1 cellular context compared by ENCODE assay signal in genomic region chr5:2093859-2094615, GRCh38.
TF ChIP-seq lines count a peak whose summit lies in the region.

No MANE protein-coding gene starts in this region.

TF ChIP-seq in K562, 482 proteins besides CTCF, POLR2A, EP300 and RAD21 (continued from another document):
- TF ChIP-seq, protein P1, sequence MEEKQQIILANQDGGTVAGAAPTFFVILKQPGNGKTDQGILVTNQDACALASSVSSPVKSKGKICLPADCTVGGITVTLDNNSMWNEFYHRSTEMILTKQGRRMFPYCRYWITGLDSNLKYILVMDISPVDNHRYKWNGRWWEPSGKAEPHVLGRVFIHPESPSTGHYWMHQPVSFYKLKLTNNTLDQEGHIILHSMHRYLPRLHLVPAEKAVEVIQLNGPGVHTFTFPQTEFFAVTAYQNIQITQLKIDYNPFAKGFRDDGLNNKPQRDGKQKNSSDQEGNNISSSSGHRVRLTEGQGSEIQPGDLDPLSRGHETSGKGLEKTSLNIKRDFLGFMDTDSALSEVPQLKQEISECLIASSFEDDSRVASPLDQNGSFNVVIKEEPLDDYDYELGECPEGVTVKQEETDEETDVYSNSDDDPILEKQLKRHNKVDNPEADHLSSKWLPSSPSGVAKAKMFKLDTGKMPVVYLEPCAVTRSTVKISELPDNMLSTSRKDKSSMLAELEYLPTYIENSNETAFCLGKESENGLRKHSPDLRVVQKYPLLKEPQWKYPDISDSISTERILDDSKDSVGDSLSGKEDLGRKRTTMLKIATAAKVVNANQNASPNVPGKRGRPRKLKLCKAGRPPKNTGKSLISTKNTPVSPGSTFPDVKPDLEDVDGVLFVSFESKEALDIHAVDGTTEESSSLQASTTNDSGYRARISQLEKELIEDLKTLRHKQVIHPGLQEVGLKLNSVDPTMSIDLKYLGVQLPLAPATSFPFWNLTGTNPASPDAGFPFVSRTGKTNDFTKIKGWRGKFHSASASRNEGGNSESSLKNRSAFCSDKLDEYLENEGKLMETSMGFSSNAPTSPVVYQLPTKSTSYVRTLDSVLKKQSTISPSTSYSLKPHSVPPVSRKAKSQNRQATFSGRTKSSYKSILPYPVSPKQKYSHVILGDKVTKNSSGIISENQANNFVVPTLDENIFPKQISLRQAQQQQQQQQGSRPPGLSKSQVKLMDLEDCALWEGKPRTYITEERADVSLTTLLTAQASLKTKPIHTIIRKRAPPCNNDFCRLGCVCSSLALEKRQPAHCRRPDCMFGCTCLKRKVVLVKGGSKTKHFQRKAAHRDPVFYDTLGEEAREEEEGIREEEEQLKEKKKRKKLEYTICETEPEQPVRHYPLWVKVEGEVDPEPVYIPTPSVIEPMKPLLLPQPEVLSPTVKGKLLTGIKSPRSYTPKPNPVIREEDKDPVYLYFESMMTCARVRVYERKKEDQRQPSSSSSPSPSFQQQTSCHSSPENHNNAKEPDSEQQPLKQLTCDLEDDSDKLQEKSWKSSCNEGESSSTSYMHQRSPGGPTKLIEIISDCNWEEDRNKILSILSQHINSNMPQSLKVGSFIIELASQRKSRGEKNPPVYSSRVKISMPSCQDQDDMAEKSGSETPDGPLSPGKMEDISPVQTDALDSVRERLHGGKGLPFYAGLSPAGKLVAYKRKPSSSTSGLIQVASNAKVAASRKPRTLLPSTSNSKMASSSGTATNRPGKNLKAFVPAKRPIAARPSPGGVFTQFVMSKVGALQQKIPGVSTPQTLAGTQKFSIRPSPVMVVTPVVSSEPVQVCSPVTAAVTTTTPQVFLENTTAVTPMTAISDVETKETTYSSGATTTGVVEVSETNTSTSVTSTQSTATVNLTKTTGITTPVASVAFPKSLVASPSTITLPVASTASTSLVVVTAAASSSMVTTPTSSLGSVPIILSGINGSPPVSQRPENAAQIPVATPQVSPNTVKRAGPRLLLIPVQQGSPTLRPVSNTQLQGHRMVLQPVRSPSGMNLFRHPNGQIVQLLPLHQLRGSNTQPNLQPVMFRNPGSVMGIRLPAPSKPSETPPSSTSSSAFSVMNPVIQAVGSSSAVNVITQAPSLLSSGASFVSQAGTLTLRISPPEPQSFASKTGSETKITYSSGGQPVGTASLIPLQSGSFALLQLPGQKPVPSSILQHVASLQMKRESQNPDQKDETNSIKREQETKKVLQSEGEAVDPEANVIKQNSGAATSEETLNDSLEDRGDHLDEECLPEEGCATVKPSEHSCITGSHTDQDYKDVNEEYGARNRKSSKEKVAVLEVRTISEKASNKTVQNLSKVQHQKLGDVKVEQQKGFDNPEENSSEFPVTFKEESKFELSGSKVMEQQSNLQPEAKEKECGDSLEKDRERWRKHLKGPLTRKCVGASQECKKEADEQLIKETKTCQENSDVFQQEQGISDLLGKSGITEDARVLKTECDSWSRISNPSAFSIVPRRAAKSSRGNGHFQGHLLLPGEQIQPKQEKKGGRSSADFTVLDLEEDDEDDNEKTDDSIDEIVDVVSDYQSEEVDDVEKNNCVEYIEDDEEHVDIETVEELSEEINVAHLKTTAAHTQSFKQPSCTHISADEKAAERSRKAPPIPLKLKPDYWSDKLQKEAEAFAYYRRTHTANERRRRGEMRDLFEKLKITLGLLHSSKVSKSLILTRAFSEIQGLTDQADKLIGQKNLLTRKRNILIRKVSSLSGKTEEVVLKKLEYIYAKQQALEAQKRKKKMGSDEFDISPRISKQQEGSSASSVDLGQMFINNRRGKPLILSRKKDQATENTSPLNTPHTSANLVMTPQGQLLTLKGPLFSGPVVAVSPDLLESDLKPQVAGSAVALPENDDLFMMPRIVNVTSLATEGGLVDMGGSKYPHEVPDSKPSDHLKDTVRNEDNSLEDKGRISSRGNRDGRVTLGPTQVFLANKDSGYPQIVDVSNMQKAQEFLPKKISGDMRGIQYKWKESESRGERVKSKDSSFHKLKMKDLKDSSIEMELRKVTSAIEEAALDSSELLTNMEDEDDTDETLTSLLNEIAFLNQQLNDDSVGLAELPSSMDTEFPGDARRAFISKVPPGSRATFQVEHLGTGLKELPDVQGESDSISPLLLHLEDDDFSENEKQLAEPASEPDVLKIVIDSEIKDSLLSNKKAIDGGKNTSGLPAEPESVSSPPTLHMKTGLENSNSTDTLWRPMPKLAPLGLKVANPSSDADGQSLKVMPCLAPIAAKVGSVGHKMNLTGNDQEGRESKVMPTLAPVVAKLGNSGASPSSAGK (IDR thresholded peaks at IDR 0.05): peak; percentile 81
- no peak for TF ChIP-seq POU5F1 (IDR thresholded peaks at IDR 0.05; ENCODE audit: borderline replicate concordance, low read depth, low read length, partially characterized antibody)
- TF ChIP-seq FOXA3 (CRISPR knock-in tag; conservative IDR thresholded peaks at IDR 0.05 in 1 of 2, IDR thresholded peaks at IDR 0.05 in 1 of 2): no peak
- no peak for TF ChIP-seq ZEB2 (IDR thresholded peaks at IDR 0.05)
- TF ChIP-seq E2F3 (CRISPR knock-in tag; IDR thresholded peaks at IDR 0.05): no peak
- peak; percentile 68 for TF ChIP-seq TFE3 (CRISPR knock-in tag; IDR thresholded peaks at IDR 0.05)
- no peak for TF ChIP-seq MCM7 (IDR thresholded peaks at IDR 0.05)
- peak; percentile 49; the same call in 1 of the 2 replicates for TF ChIP-seq USF1 (CRISPR knock-in tag; IDR thresholded peaks at IDR 0.05)
- no peak for TF ChIP-seq ELK3 (CRISPR knock-in tag; IDR thresholded peaks at IDR 0.05)
- TF ChIP-seq PHB2 (IDR thresholded peaks at IDR 0.05; ENCODE audit: low read depth): no peak
- no peak for TF ChIP-seq GATAD2A (IDR thresholded peaks at IDR 0.05)
- TF ChIP-seq L3MBTL2 (IDR thresholded peaks at IDR 0.05): peak; percentile 95
- no peak for TF ChIP-seq GTF2F1 (IDR thresholded peaks at IDR 0.05; ENCODE audit: low read depth, low read length)
- no peak for TF ChIP-seq BACH1 (tag; IDR thresholded peaks at IDR 0.05)
- no peak for TF ChIP-seq NCOA4 (IDR thresholded peaks at IDR 0.05; ENCODE audit: partially characterized antibody)
- no peak for TF ChIP-seq GTF2A2 (tag; IDR thresholded peaks at IDR 0.05)
- no peak for TF ChIP-seq SAP30 (IDR thresholded peaks at IDR 0.05; ENCODE audit: borderline replicate concordance, insufficient read depth, low read depth, low read length, poor library complexity, severe bottlenecking)
- TF ChIP-seq FOXK2 (conservative IDR thresholded peaks at IDR 0.05 in 1 of 2, IDR thresholded peaks at IDR 0.05 in 1 of 2; ENCODE audit: low read depth in 2 of 2): no peak
- no peak for TF ChIP-seq WHSC1 (IDR thresholded peaks at IDR 0.05; ENCODE audit: low read length)
- TF ChIP-seq RAD51 (IDR thresholded peaks at IDR 0.05; ENCODE audit: borderline replicate concordance, low read depth): peak; percentile 31; the same call in 1 of the 2 replicates
- no peak for TF ChIP-seq ZNF197 (CRISPR knock-in tag; IDR thresholded peaks at IDR 0.05; ENCODE audit: low read depth)
- TF ChIP-seq ARID1B (IDR thresholded peaks at IDR 0.05): no peak
- no peak for TF ChIP-seq CREB3 (tag; conservative IDR thresholded peaks at IDR 0.05; ENCODE audit: low read depth)
- no peak for TF ChIP-seq ZNF280B (CRISPR knock-in tag; IDR thresholded peaks at IDR 0.05)
- TF ChIP-seq NR2C1 (IDR thresholded peaks at IDR 0.05): no peak
- no peak for TF ChIP-seq NR2C1 (tag; IDR thresholded peaks at IDR 0.05)
- TF ChIP-seq, protein P2, sequence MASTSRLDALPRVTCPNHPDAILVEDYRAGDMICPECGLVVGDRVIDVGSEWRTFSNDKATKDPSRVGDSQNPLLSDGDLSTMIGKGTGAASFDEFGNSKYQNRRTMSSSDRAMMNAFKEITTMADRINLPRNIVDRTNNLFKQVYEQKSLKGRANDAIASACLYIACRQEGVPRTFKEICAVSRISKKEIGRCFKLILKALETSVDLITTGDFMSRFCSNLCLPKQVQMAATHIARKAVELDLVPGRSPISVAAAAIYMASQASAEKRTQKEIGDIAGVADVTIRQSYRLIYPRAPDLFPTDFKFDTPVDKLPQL (IDR thresholded peaks at IDR 0.05; ENCODE audit: extremely low read depth, insufficient read length): no peak
- TF ChIP-seq RFX7 (CRISPR knock-in tag; IDR thresholded peaks at IDR 0.05): no peak
- TF ChIP-seq TOE1 (IDR thresholded peaks at IDR 0.05; ENCODE audit: borderline replicate concordance): no peak
- no peak for TF ChIP-seq TOE1 (CRISPR knock-in tag; IDR thresholded peaks at IDR 0.05; ENCODE audit: borderline replicate concordance, low read depth)
- TF ChIP-seq GABPB2 (CRISPR knock-in tag; conservative IDR thresholded peaks at IDR 0.05): no peak
- no peak for TF ChIP-seq HOXB6 (CRISPR knock-in tag; IDR thresholded peaks at IDR 0.05; ENCODE audit: borderline replicate concordance)
- peak; percentile 32; the same call in 1 of the 2 replicates for TF ChIP-seq NFE2 (IDR thresholded peaks at IDR 0.05; ENCODE audit: low read depth)
- TF ChIP-seq ZNF165 (CRISPR knock-in tag; IDR thresholded peaks at IDR 0.05; ENCODE audit: borderline replicate concordance): no peak
- TF ChIP-seq ZNF57 (CRISPR knock-in tag; IDR thresholded peaks at IDR 0.05): no peak
- TF ChIP-seq, protein P3, sequence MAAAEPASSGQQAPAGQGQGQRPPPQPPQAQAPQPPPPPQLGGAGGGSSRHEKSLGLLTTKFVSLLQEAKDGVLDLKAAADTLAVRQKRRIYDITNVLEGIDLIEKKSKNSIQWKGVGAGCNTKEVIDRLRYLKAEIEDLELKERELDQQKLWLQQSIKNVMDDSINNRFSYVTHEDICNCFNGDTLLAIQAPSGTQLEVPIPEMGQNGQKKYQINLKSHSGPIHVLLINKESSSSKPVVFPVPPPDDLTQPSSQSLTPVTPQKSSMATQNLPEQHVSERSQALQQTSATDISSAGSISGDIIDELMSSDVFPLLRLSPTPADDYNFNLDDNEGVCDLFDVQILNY (CRISPR knock-in tag; IDR thresholded peaks at IDR 0.05): no peak
- peak; percentile 47; the same call in 1 of the 2 replicates for TF ChIP-seq USF2 (CRISPR knock-in tag; IDR thresholded peaks at IDR 0.05)
- no peak for TF ChIP-seq GTF2E2 (tag; IDR thresholded peaks at IDR 0.05)
- peak; percentile 28 to 45; a peak in 3 of 4 replicates for TF ChIP-seq NRF1 (conservative IDR thresholded peaks at IDR 0.05 in 1 of 2, IDR thresholded peaks at IDR 0.05 in 1 of 2)
- no peak for TF ChIP-seq ZNF124 (CRISPR knock-in tag; IDR thresholded peaks at IDR 0.05)
- TF ChIP-seq, protein P4, sequence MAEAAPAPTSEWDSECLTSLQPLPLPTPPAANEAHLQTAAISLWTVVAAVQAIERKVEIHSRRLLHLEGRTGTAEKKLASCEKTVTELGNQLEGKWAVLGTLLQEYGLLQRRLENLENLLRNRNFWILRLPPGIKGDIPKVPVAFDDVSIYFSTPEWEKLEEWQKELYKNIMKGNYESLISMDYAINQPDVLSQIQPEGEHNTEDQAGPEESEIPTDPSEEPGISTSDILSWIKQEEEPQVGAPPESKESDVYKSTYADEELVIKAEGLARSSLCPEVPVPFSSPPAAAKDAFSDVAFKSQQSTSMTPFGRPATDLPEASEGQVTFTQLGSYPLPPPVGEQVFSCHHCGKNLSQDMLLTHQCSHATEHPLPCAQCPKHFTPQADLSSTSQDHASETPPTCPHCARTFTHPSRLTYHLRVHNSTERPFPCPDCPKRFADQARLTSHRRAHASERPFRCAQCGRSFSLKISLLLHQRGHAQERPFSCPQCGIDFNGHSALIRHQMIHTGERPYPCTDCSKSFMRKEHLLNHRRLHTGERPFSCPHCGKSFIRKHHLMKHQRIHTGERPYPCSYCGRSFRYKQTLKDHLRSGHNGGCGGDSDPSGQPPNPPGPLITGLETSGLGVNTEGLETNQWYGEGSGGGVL (CRISPR knock-in tag; IDR thresholded peaks at IDR 0.05): no peak
